ENCODE assay signal across 8 cellular contexts in the genomic region with DNA sequence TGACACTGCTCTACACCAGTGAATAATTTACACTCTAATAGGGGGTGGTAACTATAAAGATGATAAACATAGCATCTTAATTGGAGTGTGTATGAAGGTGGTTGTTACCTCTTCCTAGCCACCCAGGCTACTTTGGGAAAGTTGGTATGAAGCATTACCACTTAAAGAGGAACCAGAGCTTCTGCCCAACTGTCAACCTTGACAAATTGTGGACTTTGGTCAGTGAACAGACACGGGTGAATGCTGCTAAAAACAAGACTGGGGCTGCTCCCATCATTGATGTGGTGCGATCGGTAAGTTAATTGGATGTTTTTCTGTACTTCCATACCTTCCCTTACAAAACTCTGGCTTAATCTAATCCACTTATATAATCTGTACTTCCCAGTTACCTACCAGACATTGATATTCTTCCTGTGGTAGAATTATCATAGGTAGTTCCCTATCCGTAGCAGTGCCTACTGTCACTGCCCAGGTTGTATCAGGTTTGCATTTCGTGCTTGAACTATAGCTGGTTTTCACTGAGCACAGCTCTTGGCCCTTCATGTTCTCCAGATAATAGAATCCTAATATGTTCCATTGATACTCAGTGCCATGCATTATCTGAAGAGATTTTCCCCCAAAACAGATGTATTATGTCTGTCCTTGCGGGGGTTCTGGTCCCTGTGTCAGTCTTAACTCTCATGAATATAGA. TPM values are rescaled to one million over a fixed set of nuclear protein-coding genes. Genes with fewer than 3 reads are reported as not detected.
DNase-seq lines count a peak whose midpoint lies in the region; ATAC-seq and TF ChIP-seq lines count a peak whose summit lies in the region.

No MANE protein-coding gene starts in this region.

- H3K27me3 Mint-ChIP-seq in MCF 10A (ENCODE audit: insufficient read depth, unreplicated experiment) (no peaks in the 10 kb centered on the region), mesothelial cell of epicardium (ENCODE audit: low read depth) (no peaks in the 10 kb centered on the region)

- H3K4me2 ChIP-seq in BLaER1 = peak overlapping the region; percentile 96

- H3K4me3 Mint-ChIP-seq in MCF 10A (ENCODE audit: unreplicated experiment) (peak overlapping the region; percentile 81), mesothelial cell of epicardium (peak overlapping the region; percentile 97)

- H3K4me1 ChIP-seq in BLaER1 = peaks cover 65% of the 10 kb centered on the region

- TF ChIP-seq CTCF in MCF 10A (IDR thresholded peaks at IDR 0.05; ENCODE audit: unreplicated experiment) = no peak
- no peak for TF ChIP-seq CTCF in mesothelial cell of epicardium (IDR thresholded peaks at IDR 0.05; ENCODE audit: unreplicated experiment)

- H3K27me3 ChIP-seq in BLaER1 = no peaks in the 10 kb centered on the region

- H3K4me3 ChIP-seq in BLaER1 = 0 out of 2 replicates have a peak overlapping the region, but pooled peaks have one; percentile 98
- peak overlapping the region; percentile 100 for H3K4me3 ChIP-seq in Jurkat, Clone E6-1 (ENCODE audit: low read length)

- BruUV-seq in MCF 10A (replicated peaks; lab: Mats Ljungman, UMichigan) = no TSS peak

- 0 out of 2 replicates have a peak overlapping the region, but pooled peaks have one; percentile 100 for H3K9ac ChIP-seq in BLaER1

- H3K36me3 ChIP-seq in BLaER1 = peaks cover 48% of the 10 kb centered on the region

- H3K36me3 Mint-ChIP-seq in MCF 10A (ENCODE audit: insufficient read depth, unreplicated experiment) (peaks cover 76% of the 10 kb centered on the region), mesothelial cell of epicardium (peaks cover 18% of the 10 kb centered on the region)

- no peak for DNase-seq in Jurkat, Clone E6-1 (ENCODE audit: low read depth, low spot score)
- DNase-seq in MCF 10A (ENCODE audit: unreplicated experiment) (no peak), mesothelial cell of epicardium (ENCODE audit: low spot score in 2 of 2, unreplicated experiment in 2 of 2) (no peak), COLO829 (ENCODE audit: low spot score) (no peak), D341Med (ENCODE audit: low spot score) (no peak), OCI-M1 (lab: John Stamatoyannopoulos, UW) (no peak)

- H3K9me3 Mint-ChIP-seq in MCF 10A (ENCODE audit: unreplicated experiment) (peaks cover 8% of the 10 kb centered on the region), mesothelial cell of epicardium (peaks cover 5% of the 10 kb centered on the region)

- H4K20me1 ChIP-seq in BLaER1 = peaks cover 43% of the 10 kb centered on the region

- peak overlapping the region; percentile 98 for H3K27ac Mint-ChIP-seq in MCF 10A (ENCODE audit: low read depth, unreplicated experiment)
- H3K27ac Mint-ChIP-seq in mesothelial cell of epicardium = peak overlapping the region; percentile 99

- POLR2A ChIA-PET in MCF 10A (lab: Yijun Ruan, JAX) = interaction anchor here (0.9 to 4.8 kb wide), 7 partner anchors 14 to 279 kb away, joined by 3 to 66 read pairs (median 24); a partner anchor contains a TSS

- H3K9me3 ChIP-seq in BLaER1 = no peaks in the 10 kb centered on the region

- H3K27ac ChIP-seq in BLaER1 = no peak overlapping the region

- H3K4me1 Mint-ChIP-seq in MCF 10A (ENCODE audit: insufficient read depth, unreplicated experiment) (peaks cover 41% of the 10 kb centered on the region), mesothelial cell of epicardium (peaks cover 48% of the 10 kb centered on the region)

- ATAC-seq in HG02973 (IDR thresholded peaks at IDR 0.05; ENCODE audit: unreplicated experiment) = no peak

- CTCF ChIA-PET in MCF 10A (lab: Yijun Ruan, JAX) = interaction anchor here (1.8 kb wide), 1 partner anchor 275 kb away, joined by 4 read pairs; no protein-coding TSS in a partner anchor

- intact Hi-C loops in MCF 10A (cut with micrococcal nuclease) = loop anchor here (1.0 to 10.0 kb wide), 3 partner anchors 84 to 450 kb away; no protein-coding TSS in a partner anchor

RNA-seq across cellular contexts. Expression of a gene that starts 2.2 kb away (rescaled TPM):
- polyA plus RNA-seq in Jurkat, Clone E6-1 (2012; ENCODE audit: insufficient read depth, insufficient read length) = 3,824 TPM
- 1,377 TPM in 2 replicates for total RNA-seq in MCF 10A (2022)
- 923 to 980 TPM (median 964 TPM) in 3 replicates for total RNA-seq in mesothelial cell of epicardium

RNA-seq across cellular contexts. Expression of a gene that starts 2.3 kb away (rescaled TPM):
- 14.6 TPM for polyA plus RNA-seq in Jurkat, Clone E6-1 (2012; ENCODE audit: insufficient read depth, insufficient read length)
- total RNA-seq in MCF 10A (2022) = 27.3 and 27.4 TPM in 2 replicates
- 8.3 to 10.1 TPM (median 8.7 TPM) in 3 replicates for total RNA-seq in mesothelial cell of epicardium
